ENCODE assay signal across 7 cellular contexts in the genomic region with DNA sequence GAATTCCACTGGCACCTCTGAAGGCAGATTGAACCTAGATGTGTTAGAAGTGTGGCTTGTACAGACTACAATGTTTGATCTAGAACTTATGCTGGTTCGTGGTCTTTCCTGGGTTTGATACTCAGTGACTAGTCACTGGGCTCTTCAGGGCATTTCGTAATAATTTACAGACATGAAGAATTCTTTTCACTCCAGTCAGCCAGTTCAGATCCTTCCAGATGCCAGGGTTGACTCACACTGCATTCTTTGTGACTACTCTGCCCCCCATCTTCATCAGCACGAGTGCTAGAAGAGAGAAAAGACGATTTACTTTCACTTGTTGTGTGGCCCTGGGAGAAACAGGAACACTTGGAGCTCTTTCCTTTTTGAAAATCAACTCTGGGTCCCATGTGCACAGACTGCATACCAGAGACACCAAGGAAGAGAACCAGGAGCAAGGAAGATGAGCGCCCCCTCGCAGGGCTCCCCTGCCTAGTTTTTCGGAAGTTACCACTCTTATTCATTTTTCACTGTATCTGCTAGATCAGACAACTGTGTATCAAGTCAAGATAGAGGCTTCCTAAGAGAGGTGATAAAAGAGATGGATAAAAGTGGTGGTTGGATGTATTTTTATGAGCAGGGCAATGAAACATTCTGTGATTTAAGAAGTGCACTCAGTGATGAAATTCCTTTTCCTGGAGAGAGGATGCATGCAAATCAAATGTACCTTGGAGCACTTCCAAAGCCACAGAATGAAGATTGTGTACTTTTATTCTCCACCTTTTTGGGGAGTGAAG. TPM values are rescaled to one million over a fixed set of nuclear protein-coding genes. Genes with fewer than 3 reads are reported as not detected.
DNase-seq lines count a peak whose midpoint lies in the region; ATAC-seq and TF ChIP-seq lines count a peak whose summit lies in the region.

No MANE protein-coding gene starts in this region.

- WGBS in thyroid gland, 2 donors = 47 to 49% methylated on average over 7 of the region's 7 CpGs

- peaks cover 21 to 23% of the 10 kb centered on the region in 2 donors for H3K4me1 ChIP-seq in thyroid gland

- DNase-seq in HS-5 (ENCODE audit: low read depth) (peak; percentile 96), amniotic epithelial cell (ENCODE audit: low read depth) (peak; percentile 99), hepatic stellate cell (ENCODE audit: low spot score) (peak; percentile 83), thyroid gland (peak; percentile 42 to 53), cerebellar cortex (ENCODE audit: low spot score) (no peak), SKM-1 (lab: John Stamatoyannopoulos, UW; ENCODE audit: unreplicated experiment) (no peak)

- no peak for TF ChIP-seq POLR2A in thyroid gland (IDR thresholded peaks at IDR 0.05)

- TF ChIP-seq CTCF in thyroid gland (IDR thresholded peaks at IDR 0.05) = no peak

- intact Hi-C loops in thyroid gland (cut with DNase I) = no loop called here

- H3K36me3 ChIP-seq in thyroid gland = no peaks in the 10 kb centered on the region

- H3K27ac ChIP-seq in thyroid gland = peak overlapping the region; percentile 31 to 37 (median 33)

- no peaks in the 10 kb centered on the region for H3K27me3 ChIP-seq in thyroid gland

- no peak overlapping the region for H3K4me3 ChIP-seq in thyroid gland (replicated peaks in 1 of 3)

- no peaks in the 10 kb centered on the region for H3K9me3 ChIP-seq in thyroid gland

- ATAC-seq in HG02870 (IDR thresholded peaks at IDR 0.05; ENCODE audit: unreplicated experiment) = no peak

RNA-seq across cellular contexts. Expression of a gene that starts 33.5 kb away (rescaled TPM):
- 10 to 100 TPM; 24.2 to 40.1 (median 29.8) TPM for total RNA-seq in thyroid gland

Comparison
In these comparisons a context has a peak if more than half of its experiments do, and no peak if none do; other contexts are left out.
1. DNase-seq: peak in HS-5 (single experiment), amniotic epithelial cell (single experiment), hepatic stellate cell (single experiment) and thyroid gland (2 of 2); none in cerebellar cortex (single experiment) and SKM-1 (single experiment).